Comparison of ENCODE assay signal across 8 cellular contexts in genomic region chr11:120326228-120326627, GRCh38. TPM values are rescaled to one million over a fixed set of nuclear protein-coding genes. Genes with fewer than 3 reads are reported as not detected.
DNase-seq lines count a peak whose midpoint lies in the region; ATAC-seq and TF ChIP-seq lines count a peak whose summit lies in the region.

No MANE protein-coding gene starts in this region.

- peak overlapping the region; percentile 69; the same call in 1 of the 2 replicates for H3K9ac ChIP-seq in PC-3 (ENCODE audit: low read length)
- H3K9ac ChIP-seq in endocrine pancreas (ENCODE audit: control insufficient read depth, insufficient read depth, low read length) = no peak overlapping the region

- H3K4me3 ChIP-seq in BJ (ENCODE audit: low read depth, low read length) = peak overlapping the region; percentile 62
- H3K4me3 ChIP-seq in PC-3 (ENCODE audit: low read length) = peak overlapping the region; percentile 72
- H3K4me3 ChIP-seq in endocrine pancreas (ENCODE audit: control insufficient read depth, insufficient read depth, low read length) = peak overlapping the region; percentile 94

- DNase-seq in BJ (ENCODE audit: low read depth) (no peak), PC-3 (no peak), posterior cingulate gyrus (no peak)
- no peak for DNase-seq in activated CD4-positive, alpha-beta T cell treated with anti-CD3 and anti-CD28 coated beads, Interleukin-2, amount 50 U/mL, for 1 hour

- H3K27me3 Mint-ChIP-seq in nephron (ENCODE audit: low read depth) = no peaks in the 10 kb centered on the region

- no peak for TF ChIP-seq CTCF in BJ (IDR thresholded peaks at IDR 0.05; ENCODE audit: insufficient read depth, low read depth, low read length)
- TF ChIP-seq CTCF in PC-3 (conservative IDR thresholded peaks at IDR 0.05; ENCODE audit: low read depth, low read length) = no peak
- TF ChIP-seq CTCF in nephron (IDR thresholded peaks at IDR 0.05; ENCODE audit: unreplicated experiment in 3 of 3) = no peak

- POLR2A ChIA-PET in BJ (lab: Charles Lee) (no interaction called here), PC-3 (lab: Charles Lee; ENCODE audit: unreplicated experiment) (interaction anchor here (0.6 kb wide), 1 partner anchor 23 kb away, joined by 10 read pairs; no protein-coding TSS in a partner anchor)

- H4K20me1 ChIP-seq in PC-3 (ENCODE audit: low read length) = no peaks in the 10 kb centered on the region

- H3K27me3 ChIP-seq in BJ (ENCODE audit: control insufficient read depth, insufficient read depth, low read length) = no peaks in the 10 kb centered on the region
- H3K27me3 ChIP-seq in PC-3 (ENCODE audit: low read length) = no peaks in the 10 kb centered on the region
- no peaks in the 10 kb centered on the region for H3K27me3 ChIP-seq in endocrine pancreas (ENCODE audit: control insufficient read depth, insufficient read depth, low read length)

- peaks cover 17% of the 10 kb centered on the region for H3K36me3 Mint-ChIP-seq in nephron (ENCODE audit: low read depth)

- no peak overlapping the region for H3K27ac ChIP-seq in PC-3 (ENCODE audit: low read length)

- H3K9me3 Mint-ChIP-seq in nephron = no peaks in the 10 kb centered on the region

- H3K4me1 ChIP-seq in PC-3 (ENCODE audit: insufficient read depth, low read length) = peaks cover 31% of the 10 kb centered on the region
- H3K4me1 ChIP-seq in endocrine pancreas (ENCODE audit: control insufficient read depth, insufficient read depth, low read length) = peaks cover 8% of the 10 kb centered on the region

- intact Hi-C loops in PC-3 (cut with micrococcal nuclease) (no loop called here), posterior cingulate gyrus (cut with DNase I) (no loop called here)

- no peak overlapping the region for H2AFZ ChIP-seq in PC-3 (ENCODE audit: low read length)

- H3K9me3 ChIP-seq in PC-3 (ENCODE audit: low read length) (no peaks in the 10 kb centered on the region), endocrine pancreas (ENCODE audit: control insufficient read depth, low read length) (no peaks in the 10 kb centered on the region)

- peaks cover 3% of the 10 kb centered on the region for H3K36me3 ChIP-seq in BJ (ENCODE audit: control insufficient read depth, insufficient read depth, low read length)
- peaks cover 4% of the 10 kb centered on the region; the same call in 1 of the 2 replicates for H3K36me3 ChIP-seq in PC-3 (ENCODE audit: low read depth, low read length)
- peaks cover 7% of the 10 kb centered on the region for H3K36me3 ChIP-seq in endocrine pancreas (ENCODE audit: control insufficient read depth, insufficient read depth, low read length)

- H3K79me2 ChIP-seq in PC-3 (ENCODE audit: low read length) = peaks cover 11% of the 10 kb centered on the region

- CTCF ChIA-PET in BJ (lab: Yijun Ruan, JAX) = interaction anchor here (1.0 to 2.4 kb wide), 4 partner anchors 9 to 24 kb away, joined by 3 to 15 read pairs (median 4); partner anchors contain the start of gene ARHGEF12
- CTCF ChIA-PET in PC-3 (lab: Charles Lee) = no interaction called here

- H3K9me2 ChIP-seq in PC-3 (replicated peaks; ENCODE audit: low read length) = no peaks in the 10 kb centered on the region

- ATAC-seq in PC-3 = no peak
- ATAC-seq in HG02973 (IDR thresholded peaks at IDR 0.05; ENCODE audit: unreplicated experiment) = no peak
- no peak for ATAC-seq in HG03135 (IDR thresholded peaks at IDR 0.05; ENCODE audit: unreplicated experiment)

- H3K4me1 Mint-ChIP-seq in nephron = peaks cover 52% of the 10 kb centered on the region

- H3K27ac Mint-ChIP-seq in nephron = peak overlapping the region; percentile 62 to 83 (median 76)

- peak overlapping the region; percentile 79 to 95 (median 86) for H3K4me3 Mint-ChIP-seq in nephron

- H3F3A ChIP-seq in PC-3 (ENCODE audit: low read length, unreplicated experiment) = peaks cover 5% of the 10 kb centered on the region

- peak overlapping the region; percentile 87 for H3K4me2 ChIP-seq in PC-3 (ENCODE audit: low read length)

- no TSS peak for BruUV-seq in PC-3 (replicated peaks; lab: Mats Ljungman, UMichigan)

RNA-seq across cellular contexts. Expression of gene TLCD5, which starts 1.1 kb away (rescaled TPM):
- polyA plus RNA-seq in BJ (2011; rRNA removed) = 8.0 and 9.8 TPM in 2 replicates
- polyA minus RNA-seq in BJ (2011; rRNA and poly(A)+ RNA removed) = 2.8 and 4.7 TPM in 2 replicates
- total RNA-seq in PC-3 (2014; rRNA removed) = 4.2 and 6.2 TPM in 2 replicates

RNA-seq across cellular contexts. Expression of gene ARHGEF12, which starts 10.0 kb away (rescaled TPM):
- 16.9 and 31.4 TPM in 2 replicates for polyA plus RNA-seq in BJ (2011; rRNA removed)
- 51.2 and 63.1 TPM in 2 replicates for polyA minus RNA-seq in BJ (2011; rRNA and poly(A)+ RNA removed)
- 41.0 and 54.4 TPM in 2 replicates for total RNA-seq in PC-3 (2014; rRNA removed)
